Comparison of ENCODE assay signal across 15 cellular contexts in the genomic region with DNA sequence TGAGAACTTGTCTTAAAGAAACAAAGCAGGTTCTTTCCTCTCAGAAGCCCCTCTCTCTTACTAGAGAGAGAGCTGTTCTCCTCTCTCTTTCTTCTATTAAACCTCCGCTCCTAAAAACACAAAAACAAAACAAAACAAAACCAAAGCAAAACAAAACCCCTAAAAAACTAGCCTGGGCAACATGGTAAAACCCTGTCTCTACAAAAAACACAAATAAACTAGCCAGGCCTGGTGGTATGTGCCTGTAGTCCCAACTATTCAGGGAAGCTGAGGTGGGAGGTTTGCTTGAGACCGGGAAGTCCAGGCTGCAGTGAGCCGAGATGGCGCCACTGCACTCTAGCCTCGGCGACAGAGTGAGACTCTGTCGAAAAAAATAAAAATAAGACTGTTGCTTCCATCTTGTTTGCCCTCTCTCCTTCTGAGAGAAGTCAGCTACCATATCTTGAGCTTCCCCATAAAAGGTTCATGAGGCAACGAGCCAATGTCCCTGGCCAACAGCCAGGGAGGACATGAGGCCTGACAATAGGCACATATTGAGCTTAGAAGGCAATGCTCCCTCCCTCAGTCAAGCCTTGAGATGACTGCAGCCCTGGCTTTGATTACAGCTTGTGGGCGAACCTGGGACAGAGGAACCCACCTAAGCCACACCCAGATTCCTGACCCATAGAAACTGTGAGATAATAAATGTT. TPM values are rescaled to one million over a fixed set of nuclear protein-coding genes. Genes with fewer than 3 reads are reported as not detected.
DNase-seq lines count a peak whose midpoint lies in the region; TF ChIP-seq lines count a peak whose summit lies in the region.
"Had no signal": no experiment of that assay in that cellular context is flagged by ENCODE, and none has a peak within 500 bp of the region (broad histone marks: within the 10 kb centered on the region; RNA-seq: fewer than 3 reads in every experiment).

No MANE protein-coding gene starts in this region.

- H3K4me1 ChIP-seq in endodermal cell (ENCODE audit: control insufficient read depth, insufficient read depth, low read length) (no peaks in the 10 kb centered on the region), vagina (no peaks in the 10 kb centered on the region)
- H3K4me1 ChIP-seq: upper lobe of left lung had no signal

- DNase-seq in DMS53 (lab: John Stamatoyannopoulos, UW), result peak; percentile 9
- DNase-seq in DMS53 treated with DMSO at 0.1 percent for 48 hours (lab: John Stamatoyannopoulos, UW; ENCODE audit: unreplicated experiment), result no peak
- DNase-seq in NCI-H446 (lab: John Stamatoyannopoulos, UW), result peak; percentile 9 to 82
- peak; percentile 59 for DNase-seq in endodermal cell
- no peak for DNase-seq in nephron progenitor cell
- no peak for DNase-seq in vagina (ENCODE audit: extremely low spot score in 2 of 2)
- DNase-seq in activated CD4-positive, alpha-beta T cell treated with anti-CD3 and anti-CD28 coated beads, Interleukin-2, amount 10 ng/mL, durations not matched to agents 24 days and 14 days, result no peak
- DNase-seq in HPDE6-E6E7 (ENCODE audit: extremely low spot score), result no peak
- DNase-seq: activated CD8-positive, alpha-beta memory T cell treated with anti-CD3 and anti-CD28 coated beads, Interleukin-2, amount 50 U/mL, for 4 hours; NCI-H2029; upper lobe of left lung had no signal

- no peak for TF ChIP-seq POLR2A in vagina (IDR thresholded peaks at IDR 0.05)

- WGBS in endodermal cell (ENCODE audit: insufficient coverage in 1 of 2, insufficient read length in 1 of 2), 2 experiments, result 84 to 89% methylated on average over 7 to 9 of the region's 9 CpGs

- H3K36me3 ChIP-seq in endodermal cell (ENCODE audit: control insufficient read depth, insufficient read depth, low read length) (no peaks in the 10 kb centered on the region), vagina (no peaks in the 10 kb centered on the region)
- H3K36me3 ChIP-seq: upper lobe of left lung had no signal

- H3K4me1 Mint-ChIP-seq in endodermal cell (peaks cover 2% of the 10 kb centered on the region), nephron progenitor cell (no peaks in the 10 kb centered on the region)
- peaks cover 10% of the 10 kb centered on the region for H3K4me1 Mint-ChIP-seq in activated CD4-positive, alpha-beta T cell treated with anti-CD3 and anti-CD28 coated beads, Interleukin-2, amount 10 ng/mL, durations not matched to agents 24 days and 14 days

- H3K9me3 Mint-ChIP-seq in endodermal cell, result no peaks in the 10 kb centered on the region
- H3K9me3 Mint-ChIP-seq in nephron progenitor cell, result no peaks in the 10 kb centered on the region
- no peaks in the 10 kb centered on the region for H3K9me3 Mint-ChIP-seq in activated CD4-positive, alpha-beta T cell treated with anti-CD3 and anti-CD28 coated beads, Interleukin-2, amount 10 ng/mL, durations not matched to agents 24 days and 14 days

- H3K27ac Mint-ChIP-seq in endodermal cell (no peak overlapping the region), nephron progenitor cell (peak overlapping the region; percentile 11)
- H3K27ac Mint-ChIP-seq in activated CD4-positive, alpha-beta T cell treated with anti-CD3 and anti-CD28 coated beads, Interleukin-2, amount 10 ng/mL, durations not matched to agents 24 days and 14 days, result no peak overlapping the region

- no peaks in the 10 kb centered on the region for H3K27me3 ChIP-seq in endodermal cell (ENCODE audit: control insufficient read depth, insufficient read depth, low read length, poor library complexity, severe bottlenecking)
- H3K27me3 ChIP-seq in vagina, result no peaks in the 10 kb centered on the region
- H3K27me3 ChIP-seq: upper lobe of left lung had no signal

- H3K27me3 Mint-ChIP-seq in endodermal cell (ENCODE audit: insufficient read depth) (no peaks in the 10 kb centered on the region), nephron progenitor cell (ENCODE audit: low read depth, poor library complexity) (peaks cover 2% of the 10 kb centered on the region)
- peaks cover 16% of the 10 kb centered on the region for H3K27me3 Mint-ChIP-seq in activated CD4-positive, alpha-beta T cell treated with anti-CD3 and anti-CD28 coated beads, Interleukin-2, amount 10 ng/mL, durations not matched to agents 24 days and 14 days

- no peaks in the 10 kb centered on the region for H3K36me3 Mint-ChIP-seq in endodermal cell (ENCODE audit: low read depth)
- H3K36me3 Mint-ChIP-seq in nephron progenitor cell (ENCODE audit: low read depth), result no peaks in the 10 kb centered on the region
- H3K36me3 Mint-ChIP-seq in activated CD4-positive, alpha-beta T cell treated with anti-CD3 and anti-CD28 coated beads, Interleukin-2, amount 10 ng/mL, durations not matched to agents 24 days and 14 days (ENCODE audit: low read depth), result no peaks in the 10 kb centered on the region

- H3K4me3 ChIP-seq in endodermal cell (ENCODE audit: low read length), result no peak overlapping the region
- H3K4me3 ChIP-seq in vagina, result no peak overlapping the region
- H3K4me3 ChIP-seq: GM12878, smooth muscle cell, upper lobe of left lung had no signal

- TF ChIP-seq CTCF in endodermal cell (conservative IDR thresholded peaks at IDR 0.05) (no peak), nephron progenitor cell (IDR thresholded peaks at IDR 0.05) (no peak), vagina (IDR thresholded peaks at IDR 0.05) (no peak)

- H3K9me3 ChIP-seq in endodermal cell (ENCODE audit: control insufficient read depth, low read length) (no peaks in the 10 kb centered on the region), vagina (no peaks in the 10 kb centered on the region)
- H3K9me3 ChIP-seq: upper lobe of left lung had no signal

- H3K4me3 Mint-ChIP-seq in endodermal cell (no peak overlapping the region), nephron progenitor cell (no peak overlapping the region)
- H3K4me3 Mint-ChIP-seq in activated CD4-positive, alpha-beta T cell treated with anti-CD3 and anti-CD28 coated beads, Interleukin-2, amount 10 ng/mL, durations not matched to agents 24 days and 14 days, result no peak overlapping the region

- no peak overlapping the region for H3K9ac ChIP-seq in endodermal cell (ENCODE audit: extremely low read depth, low read length, poor library complexity, severe bottlenecking)

- intact Hi-C loops in vagina (cut with DNase I), result no loop called here
- intact Hi-C loops in activated CD4-positive, alpha-beta T cell treated with anti-CD3 and anti-CD28 coated beads, Interleukin-2, amount 10 ng/mL, durations not matched to agents 24 days and 14 days (cut with micrococcal nuclease), result no loop called here

- H3K27ac ChIP-seq in endodermal cell (ENCODE audit: low read depth, low read length), result no peak overlapping the region
- H3K27ac ChIP-seq in vagina, result no peak overlapping the region
- H3K27ac ChIP-seq: RWPE1, upper lobe of left lung had no signal

RNA-seq across cellular contexts. Expression of a gene that starts 17.5 kb away (rescaled TPM):
- total RNA-seq in endodermal cell (under 1 TPM; 0.09 to 0.13 TPM), vagina (not detected)
- 0.18 TPM for polyA plus RNA-seq in endodermal cell (2013, experiment 1 of 2)
- polyA plus RNA-seq in endodermal cell (2013, experiment 2 of 2), result 0.08 TPM
- not detected in 2 replicates for total RNA-seq in activated CD4-positive, alpha-beta T cell treated with anti-CD3 and anti-CD28 coated beads, Interleukin-2, amount 10 ng/mL, durations not matched to agents 24 days and 14 days
- total RNA-seq: A172, smooth muscle cell had no signal
- polyA plus RNA-seq: smooth muscle cell had no signal

RNA-seq across cellular contexts. Expression of a gene that starts 20.5 kb away (rescaled TPM):
- total RNA-seq in endodermal cell (10 to 100 TPM; 73.5 to 73.8 TPM), vagina (36.1 TPM)
- polyA plus RNA-seq in endodermal cell (2013, experiment 1 of 2), result 25.7 TPM
- polyA plus RNA-seq in endodermal cell (2013, experiment 2 of 2), result 26.0 TPM
- total RNA-seq in activated CD4-positive, alpha-beta T cell treated with anti-CD3 and anti-CD28 coated beads, Interleukin-2, amount 10 ng/mL, durations not matched to agents 24 days and 14 days, result 31.2 and 32.7 TPM in 2 replicates

Comparison
In these comparisons a context has a peak if more than half of its experiments do, and no peak if none do; other contexts are left out.
1. DNase-seq: peak in DMS53 (single experiment), NCI-H446 (2 of 2) and endodermal cell (single experiment); none in DMS53 treated with DMSO at 0.1 percent for 48 hours (single experiment), nephron progenitor cell (single experiment), vagina (0 of 2), activated CD4-positive, alpha-beta T cell treated with anti-CD3 and anti-CD28 coated beads, Interleukin-2, amount 10 ng/mL, durations not matched to agents 24 days and 14 days (single experiment) and HPDE6-E6E7 (single experiment).